In the genomic region with DNA sequence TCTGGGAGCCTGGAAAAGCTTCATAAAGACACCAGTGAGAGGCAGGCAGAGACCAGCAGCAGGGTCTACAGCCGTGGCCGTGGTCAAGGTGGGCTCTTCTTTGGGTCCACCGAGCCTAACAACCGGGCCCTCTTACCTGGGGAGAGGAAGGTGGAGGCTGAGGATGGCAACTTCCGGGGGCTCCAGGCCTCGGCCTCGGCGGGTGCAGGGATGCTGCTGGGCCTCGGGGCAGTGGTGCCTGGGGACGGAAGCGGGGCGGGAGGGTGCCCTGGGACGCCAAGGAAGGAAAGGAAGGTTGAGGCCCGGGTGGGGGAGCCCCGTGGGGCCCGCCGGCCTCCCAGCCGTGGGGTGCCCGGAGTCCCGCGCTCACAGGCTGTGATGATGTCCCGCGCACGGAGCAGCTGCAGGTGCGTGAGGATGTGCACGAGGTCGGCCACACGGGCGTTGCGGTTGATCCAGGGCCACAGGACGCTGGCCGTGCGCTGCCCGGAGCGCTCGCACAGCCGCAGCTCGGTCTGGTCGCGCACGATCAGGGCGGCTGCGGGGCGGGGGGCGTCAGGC, we compare ENCODE assay signal across 8 cellular contexts. TPM values are rescaled to one million over a fixed set of nuclear protein-coding genes. Genes with fewer than 3 reads are reported as not detected.
DNase-seq lines count a peak whose midpoint lies in the region; TF ChIP-seq lines count a peak whose summit lies in the region.

No MANE protein-coding gene starts in this region.

- CTCF ChIA-PET in HEK293 (lab: Yijun Ruan, JAX), result interaction anchor here (0.9 to 1.0 kb wide), 3 partner anchors 28 to 48 kb away, joined by 3 to 6 read pairs (median 4); a partner anchor contains a TSS
- CTCF ChIA-PET in activated CD4-positive, alpha-beta memory T cell treated with anti-CD3 and anti-CD28 coated beads, Interleukin-2, amount 10 ng/mL, durations not matched to agents 7 days and 5 days (lab: Charles Lee), result interaction anchor here (0.6 to 1.6 kb wide), 4 partner anchors 8 to 94 kb away, joined by 3 to 4 read pairs (median 4); no protein-coding TSS in a partner anchor

- peak overlapping the region; percentile 84 for H3K27ac Mint-ChIP-seq in activated CD4-positive, alpha-beta memory T cell treated with anti-CD3 and anti-CD28 coated beads, Interleukin-2, amount 10 ng/mL, durations not matched to agents 7 days and 5 days

- no peaks in the 10 kb centered on the region for H3K9me3 Mint-ChIP-seq in activated CD4-positive, alpha-beta memory T cell treated with anti-CD3 and anti-CD28 coated beads, Interleukin-2, amount 10 ng/mL, durations not matched to agents 7 days and 5 days

- no peaks in the 10 kb centered on the region for H3K27me3 Mint-ChIP-seq in activated CD4-positive, alpha-beta memory T cell treated with anti-CD3 and anti-CD28 coated beads, Interleukin-2, amount 10 ng/mL, durations not matched to agents 7 days and 5 days

- H3K4me3 Mint-ChIP-seq in activated CD4-positive, alpha-beta memory T cell treated with anti-CD3 and anti-CD28 coated beads, Interleukin-2, amount 10 ng/mL, durations not matched to agents 7 days and 5 days, result peak overlapping the region; percentile 86

- peaks cover 8% of the 10 kb centered on the region; the same call in 1 of the 2 replicates for H3K4me1 ChIP-seq in HEK293 (ENCODE audit: control insufficient read depth, insufficient read depth, low read length)
- peaks cover 32% of the 10 kb centered on the region for H3K4me1 ChIP-seq in skeletal muscle satellite cell (ENCODE audit: control insufficient read depth, insufficient read depth, low read length)

- peak; percentile 54 for DNase-seq in D341Med (ENCODE audit: low spot score)
- DNase-seq in activated CD4-positive, alpha-beta memory T cell treated with anti-CD3 and anti-CD28 coated beads, Interleukin-2, amount 10 ng/mL, durations not matched to agents 7 days and 5 days, result peak; percentile 26
- no peak for DNase-seq in foreskin fibroblast
- no peak for DNase-seq in pons (ENCODE audit: low spot score)
- DNase-seq in DMS79 (lab: John Stamatoyannopoulos, UW), result no peak
- DNase-seq in midbrain (lab: John Stamatoyannopoulos, UW), result no peak

- H3K27ac ChIP-seq in HEK293 (ENCODE audit: extremely low read depth, low read depth, low read length), result peak overlapping the region; percentile 92

- POLR2A ChIA-PET in HEK293 (lab: Yijun Ruan, JAX), result interaction anchor here (0.6 to 1.4 kb wide), 2 partner anchors 11 to 341 kb away, joined by 3 read pairs; no protein-coding TSS in a partner anchor
- POLR2A ChIA-PET in activated CD4-positive, alpha-beta memory T cell treated with anti-CD3 and anti-CD28 coated beads, Interleukin-2, amount 10 ng/mL, durations not matched to agents 7 days and 5 days (lab: Charles Lee), result interaction anchor here (0.8 to 3.8 kb wide), 10 partner anchors 9 to 360 kb away, joined by 3 to 26 read pairs (median 4); a partner anchor contains a TSS

- H3K9me3 ChIP-seq in HEK293 (ENCODE audit: control insufficient read depth, insufficient read depth, low read depth, low read length) (no peaks in the 10 kb centered on the region), skeletal muscle satellite cell (replicated peaks; ENCODE audit: low read length) (no peaks in the 10 kb centered on the region)

- H3K4me3 ChIP-seq in HEK293 (ENCODE audit: low read depth, low read length) (peak overlapping the region; percentile 59), foreskin fibroblast (ENCODE audit: low read depth in 1 of 2, low read length in 2 of 2) (peak overlapping the region; percentile 52 to 57), skeletal muscle satellite cell (ENCODE audit: low read length) (peak overlapping the region; percentile 83)

- H3K36me3 ChIP-seq in HEK293 (ENCODE audit: control insufficient read depth in 2 of 2, insufficient read depth in 1 of 2, low read length in 2 of 2), result peaks cover 5 to 44% of the 10 kb centered on the region in 2 experiments; a peak in 2 of 3 replicates
- H3K36me3 ChIP-seq in skeletal muscle satellite cell (ENCODE audit: insufficient read depth, low read length), result peaks cover 34% of the 10 kb centered on the region

- no peaks in the 10 kb centered on the region for H3K27me3 ChIP-seq in skeletal muscle satellite cell (ENCODE audit: control insufficient read depth, insufficient read depth, low read length)

- H3K4me1 Mint-ChIP-seq in activated CD4-positive, alpha-beta memory T cell treated with anti-CD3 and anti-CD28 coated beads, Interleukin-2, amount 10 ng/mL, durations not matched to agents 7 days and 5 days, result peaks cover 24% of the 10 kb centered on the region

- H3K9ac ChIP-seq in skeletal muscle satellite cell (ENCODE audit: low read depth, low read length), result peak overlapping the region; percentile 90

- TF ChIP-seq CTCF in HEK293 (tag by site-specific recombination; IDR thresholded peaks at IDR 0.05) (no peak), foreskin fibroblast (IDR thresholded peaks at IDR 0.05; ENCODE audit: low read depth, low read length) (no peak)

- H3K4me2 ChIP-seq in skeletal muscle satellite cell (ENCODE audit: low read length), result peak overlapping the region; percentile 98

- peaks cover 25% of the 10 kb centered on the region for H3K36me3 Mint-ChIP-seq in activated CD4-positive, alpha-beta memory T cell treated with anti-CD3 and anti-CD28 coated beads, Interleukin-2, amount 10 ng/mL, durations not matched to agents 7 days and 5 days (ENCODE audit: low read depth)

TF ChIP-seq in HEK293, 187 proteins besides CTCF, POLR2A, EP300 and RAD21 (continues in another document):
- TF ChIP-seq ZNF114 (tag by site-specific recombination; IDR thresholded peaks at IDR 0.05), result no peak
- TF ChIP-seq, protein P1, sequence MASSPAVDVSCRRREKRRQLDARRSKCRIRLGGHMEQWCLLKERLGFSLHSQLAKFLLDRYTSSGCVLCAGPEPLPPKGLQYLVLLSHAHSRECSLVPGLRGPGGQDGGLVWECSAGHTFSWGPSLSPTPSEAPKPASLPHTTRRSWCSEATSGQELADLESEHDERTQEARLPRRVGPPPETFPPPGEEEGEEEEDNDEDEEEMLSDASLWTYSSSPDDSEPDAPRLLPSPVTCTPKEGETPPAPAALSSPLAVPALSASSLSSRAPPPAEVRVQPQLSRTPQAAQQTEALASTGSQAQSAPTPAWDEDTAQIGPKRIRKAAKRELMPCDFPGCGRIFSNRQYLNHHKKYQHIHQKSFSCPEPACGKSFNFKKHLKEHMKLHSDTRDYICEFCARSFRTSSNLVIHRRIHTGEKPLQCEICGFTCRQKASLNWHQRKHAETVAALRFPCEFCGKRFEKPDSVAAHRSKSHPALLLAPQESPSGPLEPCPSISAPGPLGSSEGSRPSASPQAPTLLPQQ (tag by site-specific recombination; IDR thresholded peaks at IDR 0.05), result peak; percentile 33; the same call in 1 of the 2 replicates
- peak; percentile 27; the same call in 1 of the 2 replicates for TF ChIP-seq ZNF2 (tag by site-specific recombination; IDR thresholded peaks at IDR 0.05)
- no peak for TF ChIP-seq MYNN (tag by site-specific recombination; IDR thresholded peaks at IDR 0.05; ENCODE audit: borderline replicate concordance)
- TF ChIP-seq, protein P2, sequence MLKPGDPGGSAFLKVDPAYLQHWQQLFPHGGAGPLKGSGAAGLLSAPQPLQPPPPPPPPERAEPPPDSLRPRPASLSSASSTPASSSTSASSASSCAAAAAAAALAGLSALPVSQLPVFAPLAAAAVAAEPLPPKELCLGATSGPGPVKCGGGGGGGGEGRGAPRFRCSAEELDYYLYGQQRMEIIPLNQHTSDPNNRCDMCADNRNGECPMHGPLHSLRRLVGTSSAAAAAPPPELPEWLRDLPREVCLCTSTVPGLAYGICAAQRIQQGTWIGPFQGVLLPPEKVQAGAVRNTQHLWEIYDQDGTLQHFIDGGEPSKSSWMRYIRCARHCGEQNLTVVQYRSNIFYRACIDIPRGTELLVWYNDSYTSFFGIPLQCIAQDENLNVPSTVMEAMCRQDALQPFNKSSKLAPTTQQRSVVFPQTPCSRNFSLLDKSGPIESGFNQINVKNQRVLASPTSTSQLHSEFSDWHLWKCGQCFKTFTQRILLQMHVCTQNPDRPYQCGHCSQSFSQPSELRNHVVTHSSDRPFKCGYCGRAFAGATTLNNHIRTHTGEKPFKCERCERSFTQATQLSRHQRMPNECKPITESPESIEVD (tag by site-specific recombination; IDR thresholded peaks at IDR 0.05), result no peak
- peak; percentile 60 for TF ChIP-seq ZIC2 (tag by site-specific recombination; IDR thresholded peaks at IDR 0.05)
- no peak for TF ChIP-seq FEZF1 (tag by site-specific recombination; IDR thresholded peaks at IDR 0.05)

RNA-seq across cellular contexts. Expression of a gene that starts 0.6 kb away (rescaled TPM):
- total RNA-seq in activated CD4-positive, alpha-beta memory T cell treated with anti-CD3 and anti-CD28 coated beads, Interleukin-2, amount 10 ng/mL, durations not matched to agents 7 days and 5 days, result 100 to 1,000 TPM; 118 to 122 TPM
- total RNA-seq in skeletal muscle satellite cell (2012; rRNA removed), result 60.3 and 68.2 TPM in 2 replicates

RNA-seq across cellular contexts. Expression of a gene that starts 46.6 kb away (rescaled TPM):
- 10 to 100 TPM in 1 of 2 experiments, 1 to 10 TPM in 1; 9.9 to 12.6 TPM for total RNA-seq in activated CD4-positive, alpha-beta memory T cell treated with anti-CD3 and anti-CD28 coated beads, Interleukin-2, amount 10 ng/mL, durations not matched to agents 7 days and 5 days
- 6.8 and 7.6 TPM in 2 replicates for total RNA-seq in skeletal muscle satellite cell (2012; rRNA removed)

RNA-seq across cellular contexts. Expression of a gene that starts 47.5 kb away (rescaled TPM):
- total RNA-seq in activated CD4-positive, alpha-beta memory T cell treated with anti-CD3 and anti-CD28 coated beads, Interleukin-2, amount 10 ng/mL, durations not matched to agents 7 days and 5 days, result 10 to 100 TPM; 88.3 to 93.1 TPM
- total RNA-seq in skeletal muscle satellite cell (2012; rRNA removed), result 22.6 and 24.5 TPM in 2 replicates

Comparison
In these comparisons a context has a peak if more than half of its experiments do, and no peak if none do; other contexts are left out.
1. DNase-seq: peak in D341Med (single experiment) and activated CD4-positive, alpha-beta memory T cell treated with anti-CD3 and anti-CD28 coated beads, Interleukin-2, amount 10 ng/mL, durations not matched to agents 7 days and 5 days (single experiment); none in foreskin fibroblast (0 of 2), pons (single experiment), DMS79 (single experiment) and midbrain (single experiment).
2. Peak in every context shown above with its lines, with median percentiles within 50 percentile points of each other: H3K4me3 ChIP-seq.